Comparison of ENCODE assay signal across 1 cellular context in the genomic region with DNA sequence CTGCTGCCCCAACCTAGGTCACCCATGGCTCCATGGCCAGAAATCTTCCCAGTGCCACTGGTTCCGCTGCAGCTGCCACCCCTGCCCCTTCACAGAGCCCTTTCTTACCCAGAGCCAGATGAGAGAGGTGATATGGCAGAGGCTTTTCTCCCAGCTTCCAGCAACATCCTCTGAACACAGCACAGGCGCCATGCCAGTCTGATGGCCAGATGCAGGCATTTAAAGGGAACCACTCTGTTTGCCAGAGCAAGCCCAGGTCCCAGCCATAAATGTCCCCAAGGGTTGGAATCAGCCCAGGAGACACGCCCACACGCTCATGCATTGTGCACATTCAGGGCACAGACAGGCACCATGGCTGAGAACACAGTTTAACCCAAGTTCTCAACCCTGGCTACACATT.
TF ChIP-seq lines count a peak whose summit lies in the region.

No MANE protein-coding gene starts in this region.

TF ChIP-seq in GM23338, 12 proteins besides CTCF, POLR2A, EP300 and RAD21:
- TF ChIP-seq, protein P1, sequence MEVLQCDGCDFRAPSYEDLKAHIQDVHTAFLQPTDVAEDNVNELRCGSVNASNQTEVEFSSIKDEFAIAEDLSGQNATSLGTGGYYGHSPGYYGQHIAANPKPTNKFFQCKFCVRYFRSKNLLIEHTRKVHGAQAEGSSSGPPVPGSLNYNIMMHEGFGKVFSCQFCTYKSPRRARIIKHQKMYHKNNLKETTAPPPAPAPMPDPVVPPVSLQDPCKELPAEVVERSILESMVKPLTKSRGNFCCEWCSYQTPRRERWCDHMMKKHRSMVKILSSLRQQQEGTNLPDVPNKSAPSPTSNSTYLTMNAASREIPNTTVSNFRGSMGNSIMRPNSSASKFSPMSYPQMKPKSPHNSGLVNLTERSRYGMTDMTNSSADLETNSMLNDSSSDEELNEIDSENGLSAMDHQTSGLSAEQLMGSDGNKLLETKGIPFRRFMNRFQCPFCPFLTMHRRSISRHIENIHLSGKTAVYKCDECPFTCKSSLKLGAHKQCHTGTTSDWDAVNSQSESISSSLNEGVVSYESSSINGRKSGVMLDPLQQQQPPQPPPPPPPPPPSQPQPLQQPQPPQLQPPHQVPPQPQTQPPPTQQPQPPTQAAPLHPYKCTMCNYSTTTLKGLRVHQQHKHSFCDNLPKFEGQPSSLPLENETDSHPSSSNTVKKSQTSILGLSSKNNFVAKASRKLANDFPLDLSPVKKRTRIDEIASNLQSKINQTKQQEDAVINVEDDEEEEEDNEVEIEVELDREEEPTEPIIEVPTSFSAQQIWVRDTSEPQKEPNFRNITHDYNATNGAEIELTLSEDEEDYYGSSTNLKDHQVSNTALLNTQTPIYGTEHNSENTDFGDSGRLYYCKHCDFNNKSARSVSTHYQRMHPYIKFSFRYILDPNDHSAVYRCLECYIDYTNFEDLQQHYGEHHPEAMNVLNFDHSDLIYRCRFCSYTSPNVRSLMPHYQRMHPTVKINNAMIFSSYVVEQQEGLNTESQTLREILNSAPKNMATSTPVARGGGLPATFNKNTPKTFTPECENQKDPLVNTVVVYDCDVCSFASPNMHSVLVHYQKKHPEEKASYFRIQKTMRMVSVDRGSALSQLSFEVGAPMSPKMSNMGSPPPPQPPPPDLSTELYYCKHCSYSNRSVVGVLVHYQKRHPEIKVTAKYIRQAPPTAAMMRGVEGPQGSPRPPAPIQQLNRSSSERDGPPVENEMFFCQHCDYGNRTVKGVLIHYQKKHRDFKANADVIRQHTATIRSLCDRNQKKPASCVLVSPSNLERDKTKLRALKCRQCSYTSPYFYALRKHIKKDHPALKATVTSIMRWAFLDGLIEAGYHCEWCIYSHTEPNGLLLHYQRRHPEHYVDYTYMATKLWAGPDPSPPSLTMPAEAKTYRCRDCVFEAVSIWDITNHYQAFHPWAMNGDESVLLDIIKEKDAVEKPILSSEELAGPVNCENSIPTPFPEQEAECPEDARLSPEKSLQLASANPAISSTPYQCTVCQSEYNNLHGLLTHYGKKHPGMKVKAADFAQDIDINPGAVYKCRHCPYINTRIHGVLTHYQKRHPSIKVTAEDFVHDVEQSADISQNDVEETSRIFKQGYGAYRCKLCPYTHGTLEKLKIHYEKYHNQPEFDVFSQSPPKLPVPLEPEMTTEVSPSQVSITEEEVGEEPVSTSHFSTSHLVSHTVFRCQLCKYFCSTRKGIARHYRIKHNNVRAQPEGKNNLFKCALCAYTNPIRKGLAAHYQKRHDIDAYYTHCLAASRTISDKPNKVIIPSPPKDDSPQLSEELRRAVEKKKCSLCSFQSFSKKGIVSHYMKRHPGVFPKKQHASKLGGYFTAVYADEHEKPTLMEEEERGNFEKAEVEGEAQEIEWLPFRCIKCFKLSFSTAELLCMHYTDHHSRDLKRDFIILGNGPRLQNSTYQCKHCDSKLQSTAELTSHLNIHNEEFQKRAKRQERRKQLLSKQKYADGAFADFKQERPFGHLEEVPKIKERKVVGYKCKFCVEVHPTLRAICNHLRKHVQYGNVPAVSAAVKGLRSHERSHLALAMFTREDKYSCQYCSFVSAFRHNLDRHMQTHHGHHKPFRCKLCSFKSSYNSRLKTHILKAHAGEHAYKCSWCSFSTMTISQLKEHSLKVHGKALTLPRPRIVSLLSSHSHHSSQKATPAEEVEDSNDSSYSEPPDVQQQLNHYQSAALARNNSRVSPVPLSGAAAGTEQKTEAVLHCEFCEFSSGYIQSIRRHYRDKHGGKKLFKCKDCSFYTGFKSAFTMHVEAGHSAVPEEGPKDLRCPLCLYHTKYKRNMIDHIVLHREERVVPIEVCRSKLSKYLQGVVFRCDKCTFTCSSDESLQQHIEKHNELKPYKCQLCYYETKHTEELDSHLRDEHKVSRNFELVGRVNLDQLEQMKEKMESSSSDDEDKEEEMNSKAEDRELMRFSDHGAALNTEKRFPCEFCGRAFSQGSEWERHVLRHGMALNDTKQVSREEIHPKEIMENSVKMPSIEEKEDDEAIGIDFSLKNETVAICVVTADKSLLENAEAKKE (CRISPR knock-in tag; IDR thresholded peaks at IDR 0.05): no peak
- TF ChIP-seq ZNF114 (CRISPR knock-in tag; IDR thresholded peaks at IDR 0.05): no peak
- no peak for TF ChIP-seq EZH2 (IDR thresholded peaks at IDR 0.05; ENCODE audit: low read depth, unreplicated experiment)
- TF ChIP-seq ZNF331 (CRISPR knock-in tag; IDR thresholded peaks at IDR 0.05; ENCODE audit: low read depth): no peak
- TF ChIP-seq, protein P2, sequence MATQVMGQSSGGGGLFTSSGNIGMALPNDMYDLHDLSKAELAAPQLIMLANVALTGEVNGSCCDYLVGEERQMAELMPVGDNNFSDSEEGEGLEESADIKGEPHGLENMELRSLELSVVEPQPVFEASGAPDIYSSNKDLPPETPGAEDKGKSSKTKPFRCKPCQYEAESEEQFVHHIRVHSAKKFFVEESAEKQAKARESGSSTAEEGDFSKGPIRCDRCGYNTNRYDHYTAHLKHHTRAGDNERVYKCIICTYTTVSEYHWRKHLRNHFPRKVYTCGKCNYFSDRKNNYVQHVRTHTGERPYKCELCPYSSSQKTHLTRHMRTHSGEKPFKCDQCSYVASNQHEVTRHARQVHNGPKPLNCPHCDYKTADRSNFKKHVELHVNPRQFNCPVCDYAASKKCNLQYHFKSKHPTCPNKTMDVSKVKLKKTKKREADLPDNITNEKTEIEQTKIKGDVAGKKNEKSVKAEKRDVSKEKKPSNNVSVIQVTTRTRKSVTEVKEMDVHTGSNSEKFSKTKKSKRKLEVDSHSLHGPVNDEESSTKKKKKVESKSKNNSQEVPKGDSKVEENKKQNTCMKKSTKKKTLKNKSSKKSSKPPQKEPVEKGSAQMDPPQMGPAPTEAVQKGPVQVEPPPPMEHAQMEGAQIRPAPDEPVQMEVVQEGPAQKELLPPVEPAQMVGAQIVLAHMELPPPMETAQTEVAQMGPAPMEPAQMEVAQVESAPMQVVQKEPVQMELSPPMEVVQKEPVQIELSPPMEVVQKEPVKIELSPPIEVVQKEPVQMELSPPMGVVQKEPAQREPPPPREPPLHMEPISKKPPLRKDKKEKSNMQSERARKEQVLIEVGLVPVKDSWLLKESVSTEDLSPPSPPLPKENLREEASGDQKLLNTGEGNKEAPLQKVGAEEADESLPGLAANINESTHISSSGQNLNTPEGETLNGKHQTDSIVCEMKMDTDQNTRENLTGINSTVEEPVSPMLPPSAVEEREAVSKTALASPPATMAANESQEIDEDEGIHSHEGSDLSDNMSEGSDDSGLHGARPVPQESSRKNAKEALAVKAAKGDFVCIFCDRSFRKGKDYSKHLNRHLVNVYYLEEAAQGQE (IDR thresholded peaks at IDR 0.05; ENCODE audit: unreplicated experiment): no peak
- TF ChIP-seq POLR2AphosphoS5 (IDR thresholded peaks at IDR 0.05; ENCODE audit: low read depth): no peak
- no peak for TF ChIP-seq CREB1 (CRISPR knock-in tag; IDR thresholded peaks at IDR 0.05; ENCODE audit: low read depth)
- no peak for TF ChIP-seq NANOG (IDR thresholded peaks at IDR 0.05; ENCODE audit: borderline replicate concordance)
